ENCODE assay signal across 8 cellular contexts in genomic region chr1:110524311-110525249, GRCh38. TPM values are rescaled to one million over a fixed set of nuclear protein-coding genes. Genes with fewer than 3 reads are reported as not detected.
DNase-seq lines count a peak whose midpoint lies in the region; ATAC-seq and TF ChIP-seq lines count a peak whose summit lies in the region.

No MANE protein-coding gene starts in this region.

- H3K4me1 ChIP-seq in naive thymus-derived CD4-positive, alpha-beta T cell (ENCODE audit: control insufficient read depth in 2 of 2, insufficient read depth in 2 of 2, low read length in 2 of 2) = no peaks in the 10 kb centered on the region

- no peaks in the 10 kb centered on the region for H3K36me3 ChIP-seq in naive thymus-derived CD4-positive, alpha-beta T cell (ENCODE audit: control insufficient read depth in 2 of 3, insufficient read depth in 3 of 3, low read length in 3 of 3)

- H3K27ac ChIP-seq in naive thymus-derived CD4-positive, alpha-beta T cell (ENCODE audit: low read depth, low read length) = no peak overlapping the region

- no peak overlapping the region for H3K4me3 Mint-ChIP-seq in activated CD4-positive, alpha-beta memory T cell treated with anti-CD3 and anti-CD28 coated beads, Interleukin-2, amount 10 ng/mL, durations not matched to agents 7 days and 5 days
- no peak overlapping the region for H3K4me3 Mint-ChIP-seq in endothelial cell (ENCODE audit: unreplicated experiment)
- H3K4me3 Mint-ChIP-seq in naive thymus-derived CD4-positive, alpha-beta T cell = peak overlapping the region in 2 of 10 donors; percentile 15 to 39
- peak overlapping the region in 1 of 2 donors; percentile 55 for H3K4me3 Mint-ChIP-seq in stimulated activated naive CD8-positive, alpha-beta T cell treated with anti-CD3 and anti-CD28 coated beads, Interleukin-15, amount 100 ng/mL, for 72 hours

- H3K9me3 Mint-ChIP-seq in activated CD4-positive, alpha-beta memory T cell treated with anti-CD3 and anti-CD28 coated beads, Interleukin-2, amount 10 ng/mL, durations not matched to agents 7 days and 5 days = no peaks in the 10 kb centered on the region
- no peaks in the 10 kb centered on the region for H3K9me3 Mint-ChIP-seq in endothelial cell (ENCODE audit: unreplicated experiment)
- no peaks in the 10 kb centered on the region for H3K9me3 Mint-ChIP-seq in naive thymus-derived CD4-positive, alpha-beta T cell
- no peaks in the 10 kb centered on the region for H3K9me3 Mint-ChIP-seq in stimulated activated naive CD8-positive, alpha-beta T cell treated with anti-CD3 and anti-CD28 coated beads, Interleukin-15, amount 100 ng/mL, for 72 hours

- H3K36me3 Mint-ChIP-seq in activated CD4-positive, alpha-beta memory T cell treated with anti-CD3 and anti-CD28 coated beads, Interleukin-2, amount 10 ng/mL, durations not matched to agents 7 days and 5 days (ENCODE audit: low read depth) = no peaks in the 10 kb centered on the region
- no peaks in the 10 kb centered on the region for H3K36me3 Mint-ChIP-seq in endothelial cell (ENCODE audit: low read depth, unreplicated experiment)
- no peaks in the 10 kb centered on the region for H3K36me3 Mint-ChIP-seq in naive thymus-derived CD4-positive, alpha-beta T cell

- no peaks in the 10 kb centered on the region for H3K4me1 Mint-ChIP-seq in activated CD4-positive, alpha-beta memory T cell treated with anti-CD3 and anti-CD28 coated beads, Interleukin-2, amount 10 ng/mL, durations not matched to agents 7 days and 5 days
- peaks cover 4% of the 10 kb centered on the region for H3K4me1 Mint-ChIP-seq in endothelial cell (ENCODE audit: unreplicated experiment)
- peaks cover 0 to 7% (median 4%) of the 10 kb centered on the region in 7 donors for H3K4me1 Mint-ChIP-seq in naive thymus-derived CD4-positive, alpha-beta T cell
- H3K4me1 Mint-ChIP-seq in stimulated activated naive CD8-positive, alpha-beta T cell treated with anti-CD3 and anti-CD28 coated beads, Interleukin-15, amount 100 ng/mL, for 72 hours = peaks cover 8% of the 10 kb centered on the region

- peak; percentile 74 for ATAC-seq in naive thymus-derived CD4-positive, alpha-beta T cell
- peak; percentile 78 for ATAC-seq in stimulated activated naive CD8-positive, alpha-beta T cell treated with anti-CD3 and anti-CD28 coated beads, Interleukin-15, amount 100 ng/mL, for 72 hours
- ATAC-seq in HG03108 (IDR thresholded peaks at IDR 0.05; ENCODE audit: unreplicated experiment) = no peak

- peak; percentile 76 for TF ChIP-seq CTCF in GM20000 (IDR thresholded peaks at IDR 0.05; ENCODE audit: extremely low read depth, missing control alignments)
- TF ChIP-seq CTCF in endothelial cell (IDR thresholded peaks at IDR 0.05; ENCODE audit: unreplicated experiment) = peak; percentile 69

- POLR2A ChIA-PET in activated CD4-positive, alpha-beta memory T cell treated with anti-CD3 and anti-CD28 coated beads, Interleukin-2, amount 10 ng/mL, durations not matched to agents 7 days and 5 days (lab: Charles Lee) = interaction anchor here (1.6 to 1.8 kb wide), 2 partner anchors 81 to 95 kb away, joined by 4 to 5 read pairs; no protein-coding TSS in a partner anchor
- POLR2A ChIA-PET in naive thymus-derived CD4-positive, alpha-beta T cell (lab: Charles Lee) = no interaction called here

- H3K27ac Mint-ChIP-seq in activated CD4-positive, alpha-beta memory T cell treated with anti-CD3 and anti-CD28 coated beads, Interleukin-2, amount 10 ng/mL, durations not matched to agents 7 days and 5 days = no peak overlapping the region
- H3K27ac Mint-ChIP-seq in endothelial cell (ENCODE audit: unreplicated experiment) = no peak overlapping the region
- H3K27ac Mint-ChIP-seq in naive thymus-derived CD4-positive, alpha-beta T cell = no peak overlapping the region
- no peak overlapping the region for H3K27ac Mint-ChIP-seq in stimulated activated naive CD8-positive, alpha-beta T cell treated with anti-CD3 and anti-CD28 coated beads, Interleukin-15, amount 100 ng/mL, for 72 hours

- CTCF ChIA-PET in activated CD4-positive, alpha-beta memory T cell treated with anti-CD3 and anti-CD28 coated beads, Interleukin-2, amount 10 ng/mL, durations not matched to agents 7 days and 5 days (lab: Charles Lee) = interaction anchor here (0.6 to 7.0 kb wide), 14 partner anchors 9 to 496 kb away, joined by 3 to 52 read pairs (median 4); no protein-coding TSS in a partner anchor
- CTCF ChIA-PET in naive thymus-derived CD4-positive, alpha-beta T cell (lab: Charles Lee) = interaction anchor here (0.6 to 1.5 kb wide), 2 partner anchors 257 to 323 kb away, joined by 3 read pairs; no protein-coding TSS in a partner anchor

- H3K9me3 ChIP-seq in naive thymus-derived CD4-positive, alpha-beta T cell (ENCODE audit: control insufficient read depth in 2 of 3, low read length in 3 of 3) = no peaks in the 10 kb centered on the region

- DNase-seq in AG08396 (ENCODE audit: low spot score) (peak; percentile 57), GM20000 (ENCODE audit: low spot score) (peak; percentile 70), NCI-H510A treated with DMSO at 0.1 percent for 48 hours (lab: John Stamatoyannopoulos, UW) (peak; percentile 90), endothelial cell (ENCODE audit: low spot score) (peak; percentile 73)
- peak; percentile 62 for DNase-seq in activated CD4-positive, alpha-beta memory T cell treated with anti-CD3 and anti-CD28 coated beads, Interleukin-2, amount 10 ng/mL, durations not matched to agents 7 days and 5 days
- peak in 8 of 9 donors; percentile 15 to 47 (median 35) for DNase-seq in naive thymus-derived CD4-positive, alpha-beta T cell
- DNase-seq in stimulated activated naive CD8-positive, alpha-beta T cell treated with anti-CD3 and anti-CD28 coated beads, Interleukin-15, amount 100 ng/mL, for 72 hours = peak; percentile 42 to 46

- no peak overlapping the region for H3K4me3 ChIP-seq in naive thymus-derived CD4-positive, alpha-beta T cell (ENCODE audit: low read length)

- peaks cover 53% of the 10 kb centered on the region for H3K27me3 Mint-ChIP-seq in activated CD4-positive, alpha-beta memory T cell treated with anti-CD3 and anti-CD28 coated beads, Interleukin-2, amount 10 ng/mL, durations not matched to agents 7 days and 5 days
- peaks cover 6% of the 10 kb centered on the region for H3K27me3 Mint-ChIP-seq in endothelial cell (ENCODE audit: unreplicated experiment)
- peaks cover 21 to 51% (median 25%) of the 10 kb centered on the region in 5 donors for H3K27me3 Mint-ChIP-seq in naive thymus-derived CD4-positive, alpha-beta T cell
- peaks cover 35% of the 10 kb centered on the region for H3K27me3 Mint-ChIP-seq in stimulated activated naive CD8-positive, alpha-beta T cell treated with anti-CD3 and anti-CD28 coated beads, Interleukin-15, amount 100 ng/mL, for 72 hours

- H3K27me3 ChIP-seq in naive thymus-derived CD4-positive, alpha-beta T cell (ENCODE audit: control insufficient read depth in 2 of 2, insufficient read depth in 2 of 2, low read length in 2 of 2) = no peaks in the 10 kb centered on the region

- intact Hi-C loops in naive thymus-derived CD4-positive, alpha-beta T cell (cut with micrococcal nuclease) = loop anchor here (1.0 to 2.0 kb wide), 5 partner anchors 91 to 508 kb away; no protein-coding TSS in a partner anchor

RNA-seq across cellular contexts. Expression of gene KCNA10, which starts 5.6 kb away (rescaled TPM):
- not detected for total RNA-seq in activated CD4-positive, alpha-beta memory T cell treated with anti-CD3 and anti-CD28 coated beads, Interleukin-2, amount 10 ng/mL, durations not matched to agents 7 days and 5 days
- not detected for total RNA-seq in endothelial cell (ENCODE audit: unreplicated experiment)
- total RNA-seq in naive thymus-derived CD4-positive, alpha-beta T cell = not detected
- not detected for polyA plus RNA-seq in naive thymus-derived CD4-positive, alpha-beta T cell

Comparison
In these comparisons a context has a peak if more than half of its experiments do, and no peak if none do; other contexts are left out.
1. DNase-seq: peak in every context shown above with its lines; median percentile 90 in NCI-H510A treated with DMSO at 0.1 percent for 48 hours; 73 in endothelial cell; 70 in GM20000; 62 in activated CD4-positive, alpha-beta memory T cell treated with anti-CD3 and anti-CD28 coated beads, Interleukin-2, amount 10 ng/mL, durations not matched to agents 7 days and 5 days; 57 in AG08396; 44 in stimulated activated naive CD8-positive, alpha-beta T cell treated with anti-CD3 and anti-CD28 coated beads, Interleukin-15, amount 100 ng/mL, for 72 hours; 35 in naive thymus-derived CD4-positive, alpha-beta T cell.